Comparison of ENCODE assay signal across 13 cellular contexts in the genomic region with DNA sequence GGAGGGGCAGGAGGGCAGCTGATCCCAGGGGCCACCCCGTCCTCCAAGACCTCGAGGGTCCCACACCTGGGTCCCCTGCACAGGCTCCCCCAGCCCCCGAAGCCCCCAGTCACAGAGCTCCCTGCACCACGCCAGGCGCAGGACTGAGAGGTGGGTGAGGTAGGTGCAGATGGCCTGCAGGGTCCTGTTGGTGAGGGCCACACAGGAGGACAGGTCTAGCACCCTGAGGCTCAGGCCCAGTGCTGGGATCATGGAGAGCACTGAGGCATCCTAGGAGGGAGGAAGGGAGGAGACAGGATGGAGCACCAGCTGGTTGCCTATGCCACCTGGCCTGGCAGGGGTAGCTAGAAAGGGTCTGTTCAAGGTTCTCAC. TPM values are rescaled to one million over a fixed set of nuclear protein-coding genes. Genes with fewer than 3 reads are reported as not detected.
DNase-seq lines count a peak whose midpoint lies in the region; ATAC-seq, FAIRE-seq and TF ChIP-seq lines count a peak whose summit lies in the region.
"Had no signal": no experiment of that assay in that cellular context is flagged by ENCODE, and none has a peak within 500 bp of the region (broad histone marks: within the 10 kb centered on the region; RNA-seq: fewer than 3 reads in every experiment).

No MANE protein-coding gene starts in this region.

- H3K14ac ChIP-seq in IMR-90 (replicated peaks; ENCODE audit: low read depth, low read length): no peak overlapping the region
- no peak overlapping the region for H3K14ac ChIP-seq in H1 (ENCODE audit: insufficient read length)

- H3K27ac ChIP-seq in IMR-90 (ENCODE audit: insufficient read depth, low read length) (no peak overlapping the region), H1 (ENCODE audit: low read depth, low read length) (no peak overlapping the region)
- H3K27ac ChIP-seq: gastroesophageal sphincter, sigmoid colon, stomach had no signal

- in situ Hi-C loops in IMR-90 (cut with MboI; ENCODE audit: low sequenced_read_pairs): no loop called here

- no TSS peak for BruUV-seq in IMR-90 (replicated peaks; lab: Mats Ljungman, UMichigan)

- peaks cover 8% of the 10 kb centered on the region for H3K4me1 ChIP-seq in IMR-90 (ENCODE audit: control insufficient read depth, insufficient read depth, low read length)
- H3K4me1 ChIP-seq in H1 (replicated peaks in 1 of 4; ENCODE audit: control insufficient read depth in 3 of 4, insufficient read depth in 4 of 4, low read length in 3 of 4): peaks cover 0 to 10% (median 1%) of the 10 kb centered on the region in 4 experiments; a peak in 2 of 7 replicates
- H3K4me1 ChIP-seq: gastroesophageal sphincter, HAP-1, sigmoid colon had no signal

- H4K20me1 ChIP-seq in IMR-90 (ENCODE audit: insufficient read depth, low read length) (0 out of 2 replicates have a peak, but pooled peaks cover 6% of the 10 kb centered on the region), H1 (replicated peaks in 1 of 2; ENCODE audit: control insufficient read depth in 1 of 2, insufficient read depth in 2 of 2, low read length in 2 of 2) (no peaks in the 10 kb centered on the region)

- H3K18ac ChIP-seq in IMR-90 (ENCODE audit: low read depth, low read length) (no peak overlapping the region), H1 (ENCODE audit: extremely low read depth, low read length) (no peak overlapping the region)

- H2BK20ac ChIP-seq in IMR-90 (ENCODE audit: low read depth, low read length) (no peak overlapping the region), H1 (ENCODE audit: low read length) (no peak overlapping the region)

- H4K5ac ChIP-seq in IMR-90 (ENCODE audit: low read depth, low read length) (no peak overlapping the region), H1 (ENCODE audit: insufficient read length, low read depth, low read length) (no peak overlapping the region)

- no CpG with 5 or more reads among the region's 5 CpGs for WGBS in IMR-90 (ENCODE audit: extremely low coverage in 2 of 2, insufficient read length in 1 of 2), 2 experiments
- 69% methylated on average over 2 of the region's 5 CpGs; no CpG with 5 or more reads in 1 of the 2 experiments for WGBS in H1 (ENCODE audit: extremely low coverage in 1 of 2, insufficient coverage in 1 of 2, insufficient read length in 1 of 2, insufficient replicate concordance in 2 of 2, low coverage in 1 of 2, low lambda C conversion rate in 2 of 2, missing lambda C conversion rate in 1 of 2), 2 experiments

- peaks cover 0 to 9% of the 10 kb centered on the region in 2 experiments; a peak in 1 of 4 replicates for H3K79me1 ChIP-seq in IMR-90 (ENCODE audit: low read depth in 1 of 2, low read length in 2 of 2)
- no peaks in the 10 kb centered on the region for H3K79me1 ChIP-seq in H1 (ENCODE audit: low read depth, low read length)

- TF ChIP-seq EP300 in H1 (IDR thresholded peaks at IDR 0.05; ENCODE audit: borderline replicate concordance in 1 of 2, low read depth in 2 of 2, low read length in 2 of 2): no peak

- H3K36me3 ChIP-seq in IMR-90 (ENCODE audit: control insufficient read depth, insufficient read depth, low read length) (peaks cover 7% of the 10 kb centered on the region), H1 (ENCODE audit: control insufficient read depth in 2 of 4, insufficient read depth in 4 of 4, low read length in 3 of 4) (peaks cover 0 to 3% (median 0%) of the 10 kb centered on the region in 4 experiments; a peak in 2 of 8 replicates)

- peaks cover 20% of the 10 kb centered on the region for H3K9me1 ChIP-seq in IMR-90 (ENCODE audit: insufficient read depth, low read length)

- H3K79me2 ChIP-seq in H1 (ENCODE audit: control insufficient read depth in 1 of 2, insufficient read depth in 2 of 2, low read length in 2 of 2): no peaks in the 10 kb centered on the region

- H2BK12ac ChIP-seq in H1 (ENCODE audit: low read depth, low read length): 0 out of 2 replicates have a peak overlapping the region, but pooled peaks have one; percentile 50

- no peak overlapping the region for H2BK120ac ChIP-seq in IMR-90 (ENCODE audit: low read depth, low read length)
- no peak overlapping the region for H2BK120ac ChIP-seq in H1 (replicated peaks; ENCODE audit: low read depth, low read length)

- TF ChIP-seq POLR2A in IMR-90 (IDR thresholded peaks at IDR 0.05; ENCODE audit: low read depth, low read length): no peak
- no peak for TF ChIP-seq POLR2A in H1 (IDR thresholded peaks at IDR 0.05; ENCODE audit: control extremely low read depth in 1 of 2, low read depth in 2 of 2, low read length in 2 of 2)

- no peak for DNase-seq in IMR-90
- DNase-seq in H1 (ENCODE audit: low read depth in 1 of 2, low spot score in 2 of 2): no peak
- DNase-seq in NCI-H524 (lab: John Stamatoyannopoulos, UW): no peak
- DNase-seq: effector CD8-positive, alpha-beta T cell; kidney glomerular epithelial cell; naive thymus-derived CD4-positive, alpha-beta T cell; NCI-H1105 treated with DMSO at 0.1 percent for 48 hours; NCI-H510A; sigmoid colon; stomach had no signal

- TF ChIP-seq RAD21 in IMR-90 (IDR thresholded peaks at IDR 0.05; ENCODE audit: low read length) (no peak), H1 (IDR thresholded peaks at IDR 0.05 in 1 of 2, conservative IDR thresholded peaks at IDR 0.05 in 1 of 2; ENCODE audit: low read depth in 2 of 2, low read length in 2 of 2) (no peak)

- CTCF ChIA-PET in IMR-90 (lab: Yijun Ruan, JAX) (no interaction called here), H1 (lab: Charles Lee; ENCODE audit: partially characterized antibody) (interaction anchor here (1.0 to 8.9 kb wide), 8 partner anchors 12 to 210 kb away, joined by 3 to 111 read pairs (median 5); a partner anchor contains a TSS)

- no peak overlapping the region for H3K4ac ChIP-seq in IMR-90 (ENCODE audit: low read depth, low read length)
- H3K4ac ChIP-seq in H1 (replicated peaks; ENCODE audit: insufficient read length, low read depth, low read length): no peak overlapping the region

- H2AK9ac ChIP-seq in IMR-90 (replicated peaks; ENCODE audit: low read depth, low read length, poor library complexity): peak overlapping the region; percentile 3

- H3K9me3 ChIP-seq in IMR-90 (ENCODE audit: control insufficient read depth, insufficient read depth, low read length) (no peaks in the 10 kb centered on the region), H1 (ENCODE audit: insufficient read depth in 2 of 2, low read depth in 1 of 2, low read length in 1 of 2) (no peaks in the 10 kb centered on the region)
- H3K9me3 ChIP-seq: gastroesophageal sphincter, HAP-1, sigmoid colon, stomach had no signal

- H3K4me3 ChIP-seq in IMR-90 (ENCODE audit: insufficient read depth, low read depth, low read length): no peak overlapping the region
- H3K4me3 ChIP-seq in H1 (ENCODE audit: extremely low read depth in 1 of 4, insufficient read depth in 2 of 4, low read depth in 3 of 4, low read length in 4 of 4): no peak overlapping the region
- H3K4me3 ChIP-seq: gastroesophageal sphincter, HAP-1, sigmoid colon, stomach had no signal

- no peak for ATAC-seq in IMR-90 (ENCODE audit: low read depth)
- ATAC-seq: gastroesophageal sphincter; naive thymus-derived CD4-positive, alpha-beta T cell had no signal

- H2AFZ ChIP-seq in IMR-90 (replicated peaks; ENCODE audit: low read length, poor library complexity) (no peak overlapping the region), H1 (ENCODE audit: low read length) (no peak overlapping the region)

- no peak for FAIRE-seq in H1 (lab: Jason Lieb, UNC)

- no peak overlapping the region for H4K8ac ChIP-seq in IMR-90 (ENCODE audit: low read depth in 2 of 2, low read length in 2 of 2)
- no peak overlapping the region for H4K8ac ChIP-seq in H1 (ENCODE audit: extremely low read depth, insufficient read depth, low read length)

- H3K56ac ChIP-seq in IMR-90 (ENCODE audit: extremely low read depth, insufficient read depth, low read length) (no peak overlapping the region), H1 (replicated peaks; ENCODE audit: insufficient read length, low read depth, low read length) (no peak overlapping the region)

- H4K91ac ChIP-seq in IMR-90 (ENCODE audit: insufficient read depth, low read depth, low read length): no peak overlapping the region
- H4K91ac ChIP-seq in H1 (replicated peaks; ENCODE audit: insufficient read length, low read length): no peak overlapping the region

- H3K27me3 ChIP-seq in IMR-90 (ENCODE audit: control insufficient read depth, insufficient read depth, low read length): no peaks in the 10 kb centered on the region
- peaks cover 0 to 9% (median 6%) of the 10 kb centered on the region in 4 experiments; a peak in 4 of 7 replicates for H3K27me3 ChIP-seq in H1 (replicated peaks in 1 of 4; ENCODE audit: control insufficient read depth in 3 of 4, extremely low read depth in 1 of 4, insufficient read depth in 3 of 4, low read length in 3 of 4)
- H3K27me3 ChIP-seq: gastroesophageal sphincter, sigmoid colon, stomach had no signal

- H2AK5ac ChIP-seq in IMR-90 (ENCODE audit: low read depth, low read length) (peak overlapping the region; percentile 3; the same call in 1 of the 2 replicates), H1 (ENCODE audit: low read depth, low read length) (no peak overlapping the region)

- H2BK15ac ChIP-seq in IMR-90 (ENCODE audit: low read depth, low read length) (no peak overlapping the region), H1 (ENCODE audit: low read length) (no peak overlapping the region)

- H3K4me2 ChIP-seq in IMR-90 (ENCODE audit: low read depth, low read length): no peak overlapping the region
- no peak overlapping the region for H3K4me2 ChIP-seq in H1 (ENCODE audit: insufficient read depth in 1 of 2, low read depth in 2 of 2, low read length in 2 of 2)

- no peaks in the 10 kb centered on the region for H3K23me2 ChIP-seq in H1 (ENCODE audit: low read depth, low read length)

- H2BK5ac ChIP-seq in IMR-90 (ENCODE audit: low read depth, low read length, poor library complexity, severe bottlenecking) (no peak overlapping the region), H1 (ENCODE audit: low read depth, low read length) (peak overlapping the region; percentile 49; the same call in 1 of the 2 replicates)

- dilution Hi-C loops in IMR-90 (cut with HindIII; ENCODE audit: low sequenced_read_pairs, unreplicated experiment): no loop called here

- intact Hi-C loops in IMR-90 (cut with micrococcal nuclease): no loop called here

- no peak for TF ChIP-seq CTCF in IMR-90 (conservative IDR thresholded peaks at IDR 0.05; ENCODE audit: low read depth, low read length)
- no peak for TF ChIP-seq CTCF in H1 (IDR thresholded peaks at IDR 0.05; ENCODE audit: control extremely low read depth in 1 of 3, insufficient read depth in 1 of 3, low read depth in 1 of 3, low read length in 3 of 3)

- POLR2A ChIA-PET in IMR-90 (lab: Charles Lee; ENCODE audit: unreplicated experiment): no interaction called here
- POLR2A ChIA-PET in H1 (lab: Charles Lee; ENCODE audit: partially characterized antibody): interaction anchor here (0.8 to 4.3 kb wide), 9 partner anchors 8 to 210 kb away, joined by 3 to 20 read pairs (median 3); a partner anchor contains a TSS

- no peak overlapping the region for H3K23ac ChIP-seq in IMR-90 (ENCODE audit: low read depth, low read length)
- H3K23ac ChIP-seq in H1 (ENCODE audit: insufficient read length): no peak overlapping the region

- H3K9ac ChIP-seq in IMR-90 (ENCODE audit: low read depth, low read length) (no peak overlapping the region), H1 (replicated peaks in 1 of 4; ENCODE audit: extremely low read depth in 1 of 4, low read depth in 3 of 4, low read length in 3 of 4) (no peak overlapping the region; a peak in 1 of 7 replicates)

RNA-seq across cellular contexts. Expression of a gene that starts 9.6 kb away (rescaled TPM):
- 0.28 and 0.36 TPM in 2 replicates for total RNA-seq in IMR-90 (2012; rRNA removed)
- polyA plus RNA-seq in IMR-90 (2012; rRNA removed): 1.6 and 1.9 TPM in 2 replicates
- 0.70 and 0.78 TPM in 2 replicates for polyA plus RNA-seq in IMR-90 (2012; cell fraction: cytosol; rRNA removed)
- polyA plus RNA-seq in IMR-90 (2012; cell fraction: nucleus; rRNA removed; ENCODE audit: low replicate concordance): 7.2 and 21.3 TPM in 2 replicates
- 9.2 and 9.6 TPM in 2 replicates for total RNA-seq in H1 (2021; fragmentation: NEBNext Ultra II Directional; extraction: Animal tissue kit (Norgen Biotek cat#: 25700))
- 10.9 and 14.4 TPM in 2 replicates for polyA plus RNA-seq in H1 (2011; rRNA removed)
- polyA plus RNA-seq in H1 (2011; cell fraction: cytosol; rRNA removed): 15.4 TPM
- polyA plus RNA-seq in H1 (2011; cell fraction: nucleus; rRNA removed): 40.6 TPM
- polyA plus RNA-seq in H1 (2012, experiment 1 of 2): 6.7 to 11.8 TPM (median 10.8 TPM) in 4 replicates
- 9.1 TPM for polyA plus RNA-seq in H1 (2012, experiment 2 of 2)
- 5.2 TPM for polyA plus RNA-seq in H1 (2013, experiment 1 of 2)
- 5.0 TPM for polyA plus RNA-seq in H1 (2013, experiment 2 of 2)
- polyA minus RNA-seq in H1 (2011; rRNA and poly(A)+ RNA removed): 4.5 and 7.0 TPM in 2 replicates
- 5.1 TPM for polyA minus RNA-seq in H1 (2011; cell fraction: cytosol; rRNA and poly(A)+ RNA removed)
- 6.0 TPM for polyA minus RNA-seq in H1 (2011; cell fraction: nucleus; rRNA and poly(A)+ RNA removed)

RNA-seq across cellular contexts. Expression of a gene that starts 16.6 kb away (rescaled TPM):
- 57.5 and 63.4 TPM in 2 replicates for total RNA-seq in IMR-90 (2012; rRNA removed)
- polyA plus RNA-seq in IMR-90 (2012; rRNA removed) (103 and 106 TPM in 2 replicates), H1 (2011; rRNA removed) (157 and 194 TPM in 2 replicates)
- polyA plus RNA-seq in IMR-90 (2012; cell fraction: cytosol; rRNA removed): 82.1 and 82.4 TPM in 2 replicates
- polyA plus RNA-seq in IMR-90 (2012; cell fraction: nucleus; rRNA removed; ENCODE audit: low replicate concordance): 415 and 587 TPM in 2 replicates
- 78.0 and 79.9 TPM in 2 replicates for total RNA-seq in H1 (2021; fragmentation: NEBNext Ultra II Directional; extraction: Animal tissue kit (Norgen Biotek cat#: 25700))
- 134 TPM for polyA plus RNA-seq in H1 (2011; cell fraction: cytosol; rRNA removed)
- polyA plus RNA-seq in H1 (2011; cell fraction: nucleus; rRNA removed): 285 TPM
- polyA plus RNA-seq in H1 (2012, experiment 1 of 2): 78.1 to 93.8 TPM (median 86.1 TPM) in 4 replicates
- polyA plus RNA-seq in H1 (2012, experiment 2 of 2): 88.7 TPM
- 55.2 TPM for polyA plus RNA-seq in H1 (2013, experiment 1 of 2)
- polyA plus RNA-seq in H1 (2013, experiment 2 of 2): 51.2 TPM
- polyA minus RNA-seq in H1 (2011; rRNA and poly(A)+ RNA removed): 87.0 and 93.0 TPM in 2 replicates
- 54.8 TPM for polyA minus RNA-seq in H1 (2011; cell fraction: cytosol; rRNA and poly(A)+ RNA removed)
- 74.9 TPM for polyA minus RNA-seq in H1 (2011; cell fraction: nucleus; rRNA and poly(A)+ RNA removed)

RNA-seq across cellular contexts. Expression of a gene that starts 18.4 kb away (rescaled TPM):
- total RNA-seq in IMR-90 (2012; rRNA removed): 41.7 and 65.6 TPM in 2 replicates
- polyA plus RNA-seq in IMR-90 (2012; rRNA removed) (66.5 and 68.8 TPM in 2 replicates), H1 (2011; rRNA removed) (93.9 and 100.0 TPM in 2 replicates)
- 73.8 and 83.8 TPM in 2 replicates for polyA plus RNA-seq in IMR-90 (2012; cell fraction: cytosol; rRNA removed)
- 75.2 and 101 TPM in 2 replicates for polyA plus RNA-seq in IMR-90 (2012; cell fraction: nucleus; rRNA removed; ENCODE audit: low replicate concordance)
- 37.7 and 37.9 TPM in 2 replicates for total RNA-seq in H1 (2021; fragmentation: NEBNext Ultra II Directional; extraction: Animal tissue kit (Norgen Biotek cat#: 25700))
- polyA plus RNA-seq in H1 (2011; cell fraction: cytosol; rRNA removed): 76.6 TPM
- 66.5 TPM for polyA plus RNA-seq in H1 (2011; cell fraction: nucleus; rRNA removed)
- polyA plus RNA-seq in H1 (2012, experiment 1 of 2): 42.9 to 57.2 TPM (median 49.6 TPM) in 4 replicates
- 71.1 TPM for polyA plus RNA-seq in H1 (2012, experiment 2 of 2)
- 48.0 TPM for polyA plus RNA-seq in H1 (2013, experiment 1 of 2)
- polyA plus RNA-seq in H1 (2013, experiment 2 of 2): 59.4 TPM
- polyA minus RNA-seq in H1 (2011; rRNA and poly(A)+ RNA removed): 43.1 and 48.2 TPM in 2 replicates
- 20.2 TPM for polyA minus RNA-seq in H1 (2011; cell fraction: cytosol; rRNA and poly(A)+ RNA removed)
- polyA minus RNA-seq in H1 (2011; cell fraction: nucleus; rRNA and poly(A)+ RNA removed): 38.5 TPM

RNA-seq across cellular contexts. Expression of a gene that starts 18.6 kb away (rescaled TPM):
- not detected in 2 replicates for total RNA-seq in IMR-90 (2012; rRNA removed)
- polyA plus RNA-seq in IMR-90 (2012; rRNA removed) (0.09 TPM in 1 of 2 replicates, not detected in the other), H1 (2011; rRNA removed) (1.3 and 2.1 TPM in 2 replicates)
- polyA plus RNA-seq in IMR-90 (2012; cell fraction: cytosol; rRNA removed): 0.09 and 0.17 TPM in 2 replicates
- polyA plus RNA-seq in IMR-90 (2012; cell fraction: nucleus; rRNA removed; ENCODE audit: low replicate concordance): 0.36 and 1.0 TPM in 2 replicates
- total RNA-seq in H1 (2021; fragmentation: NEBNext Ultra II Directional; extraction: Animal tissue kit (Norgen Biotek cat#: 25700)): 1.3 and 1.7 TPM in 2 replicates
- polyA plus RNA-seq in H1 (2011; cell fraction: cytosol; rRNA removed): 1.6 TPM
- 6.4 TPM for polyA plus RNA-seq in H1 (2011; cell fraction: nucleus; rRNA removed)
- polyA plus RNA-seq in H1 (2012, experiment 1 of 2): 0.72 to 2.2 TPM (median 1.3 TPM) in 4 replicates
- polyA plus RNA-seq in H1 (2012, experiment 2 of 2): 0.81 TPM
- 0.59 TPM for polyA plus RNA-seq in H1 (2013, experiment 1 of 2)
- 0.57 TPM for polyA plus RNA-seq in H1 (2013, experiment 2 of 2)
- 0.44 TPM in 2 replicates for polyA minus RNA-seq in H1 (2011; rRNA and poly(A)+ RNA removed)
- not detected for polyA minus RNA-seq in H1 (2011; cell fraction: cytosol; rRNA and poly(A)+ RNA removed)
- 1.6 TPM for polyA minus RNA-seq in H1 (2011; cell fraction: nucleus; rRNA and poly(A)+ RNA removed)
- total RNA-seq: osteocyte had no signal
- polyA plus RNA-seq: naive thymus-derived CD4-positive, alpha-beta T cell had no signal

RNA-seq across cellular contexts. Expression of a gene that starts 24.7 kb away (rescaled TPM):
- total RNA-seq in IMR-90 (2012; rRNA removed): 7.5 and 8.2 TPM in 2 replicates
- polyA plus RNA-seq in IMR-90 (2012; rRNA removed): 43.9 and 47.3 TPM in 2 replicates
- 15.4 and 29.8 TPM in 2 replicates for polyA plus RNA-seq in IMR-90 (2012; cell fraction: cytosol; rRNA removed)
- polyA plus RNA-seq in IMR-90 (2012; cell fraction: nucleus; rRNA removed; ENCODE audit: low replicate concordance): 309 and 661 TPM in 2 replicates
- total RNA-seq in H1 (2021; fragmentation: NEBNext Ultra II Directional; extraction: Animal tissue kit (Norgen Biotek cat#: 25700)): 22.9 and 23.1 TPM in 2 replicates
- polyA plus RNA-seq in H1 (2011; rRNA removed): 27.5 and 38.0 TPM in 2 replicates
- polyA plus RNA-seq in H1 (2011; cell fraction: cytosol; rRNA removed): 36.8 TPM
- polyA plus RNA-seq in H1 (2011; cell fraction: nucleus; rRNA removed): 218 TPM
- 23.0 to 37.9 TPM (median 32.2 TPM) in 4 replicates for polyA plus RNA-seq in H1 (2012, experiment 1 of 2)
- polyA plus RNA-seq in H1 (2012, experiment 2 of 2): 11.4 TPM
- polyA plus RNA-seq in H1 (2013, experiment 1 of 2): 13.5 TPM
- 13.1 TPM for polyA plus RNA-seq in H1 (2013, experiment 2 of 2)
- 11.5 and 14.2 TPM in 2 replicates for polyA minus RNA-seq in H1 (2011; rRNA and poly(A)+ RNA removed)
- 9.8 TPM for polyA minus RNA-seq in H1 (2011; cell fraction: cytosol; rRNA and poly(A)+ RNA removed)
- 36.5 TPM for polyA minus RNA-seq in H1 (2011; cell fraction: nucleus; rRNA and poly(A)+ RNA removed)
